Comparison of ENCODE assay signal across 29 cellular contexts in genomic region chr3:177494216-177494615, GRCh38.
"Had no signal": no experiment of that assay in that cellular context is flagged by ENCODE, and none has a peak within 500 bp of the region (broad histone marks: within the 10 kb centered on the region; RNA-seq: fewer than 3 reads in every experiment).

No MANE protein-coding gene starts in this region.

- H3K4me1 ChIP-seq: parathyroid adenoma, psoas muscle, right lobe of liver had no signal

- H3K36me3 ChIP-seq: neural progenitor cell, ovary, right lobe of liver, sigmoid colon, spleen, stomach, thoracic aorta, thyroid gland, tibial nerve, upper lobe of left lung, vagina had no signal

- H3K4me3 ChIP-seq: neural progenitor cell, ovary, psoas muscle, right lobe of liver, sigmoid colon, skin epidermis, smooth muscle cell, spleen, stomach, thoracic aorta, thyroid gland, tibial nerve, upper lobe of left lung, vagina had no signal

- H3K27ac ChIP-seq: neural progenitor cell, ovary, parathyroid adenoma, psoas muscle, right lobe of liver, sigmoid colon, skin epidermis, spleen, stomach, thoracic aorta, thyroid gland, tibial nerve, upper lobe of left lung, vagina had no signal

- H3K79me2 ChIP-seq: parathyroid adenoma had no signal

- DNase-seq: naive B cell; naive thymus-derived CD8-positive, alpha-beta T cell; occipital lobe; ovary; posterior cingulate gyrus; psoas muscle; right cardiac atrium; right lobe of liver; sigmoid colon; spleen; stimulated activated CD4-positive, alpha-beta T cell treated with anti-CD3 and anti-CD28 coated beads, Interleukin-12 subunit alpha, Interleukin-12 subunit beta, amount 100 ng/mL, for 4 hours; stimulated activated CD4-positive, alpha-beta T cell treated with anti-CD3 and anti-CD28 coated beads, Interleukin-1b, Interleukin-23, amount 100 ng/mL, for 48 hours; stimulated activated CD4-positive, alpha-beta T cell treated with anti-CD3 and anti-CD28 coated beads, Interleukin-4, amount 100 ng/mL, for 1 hour; stimulated activated CD4-positive, alpha-beta T cell treated with anti-CD3 and anti-CD28 coated beads, Interleukin-4, amount 100 ng/mL, for 4 hours; stimulated activated CD8-positive, alpha-beta memory T cell treated with anti-CD3 and anti-CD28 coated beads, Interleukin-4, amount 100 ng/mL, for 48 hours; stimulated activated naive CD4-positive, alpha-beta T cell treated with Interleukin-2 at 50 U/mL for 16 hours; stomach; thyroid gland; trophoblast cell; upper lobe of left lung had no signal

- H3K9me3 ChIP-seq: ovary, psoas muscle, right lobe of liver, sigmoid colon, stomach, thoracic aorta, thyroid gland, tibial nerve, upper lobe of left lung, vagina had no signal

- H2AFZ ChIP-seq: neural progenitor cell, parathyroid adenoma had no signal

- H3K4me2 ChIP-seq: neural progenitor cell, smooth muscle cell had no signal

- H3K27me3 ChIP-seq: neural progenitor cell, ovary, right lobe of liver, sigmoid colon, spleen, stomach, thyroid gland, tibial nerve, upper lobe of left lung, vagina had no signal

- H3K9ac ChIP-seq: neural progenitor cell, parathyroid adenoma had no signal

- ATAC-seq: naive thymus-derived CD8-positive, alpha-beta T cell; natural killer cell treated with Interleukin-12 subunit alpha and Interleukin-12 subunit beta and Interleukin-15 and Interleukin-18, amount 100 ng/mL, for 72 hours; psoas muscle; right cardiac atrium; right lobe of liver; stimulated activated memory B cell treated with anti-CD40 and anti-IgM and Interleukin-4, amounts not matched to agents 10 μg/mL and 1 μg/mL and 100 μg/mL, for 72 hours had no signal
